In the genomic region with DNA sequence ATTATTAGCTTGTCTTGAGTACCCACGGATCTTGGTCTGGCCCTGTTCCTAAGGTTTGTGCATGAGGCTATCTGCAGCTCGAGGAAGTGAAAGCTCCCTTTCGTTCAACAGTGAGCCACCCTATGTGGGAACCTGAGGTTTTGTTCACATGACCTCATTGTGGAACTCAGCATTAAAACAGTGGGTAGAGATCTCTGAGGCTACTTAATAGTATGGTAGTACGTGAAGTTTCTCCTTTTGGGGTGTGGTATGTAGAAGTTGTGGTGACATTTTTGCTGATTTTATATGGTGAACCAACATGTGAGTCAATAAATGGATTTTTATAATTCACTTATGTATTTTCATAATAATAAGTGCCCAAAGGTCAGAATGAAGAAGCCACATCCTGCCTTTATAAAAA, we compare ENCODE assay signal across 12 cellular contexts.
DNase-seq lines count a peak whose midpoint lies in the region; ATAC-seq and TF ChIP-seq lines count a peak whose summit lies in the region.
"Had no signal": no experiment of that assay in that cellular context is flagged by ENCODE, and none has a peak within 500 bp of the region (broad histone marks: within the 10 kb centered on the region; RNA-seq: fewer than 3 reads in every experiment).

No MANE protein-coding gene starts in this region.

- intact Hi-C loops in Panc1 (cut with micrococcal nuclease; ENCODE audit: unreplicated experiment), result no loop called here

- CTCF ChIA-PET in Panc1 (lab: Charles Lee), result interaction anchor here (0.5 to 1.0 kb wide), 2 partner anchors 94 to 1046 kb away, joined by 3 to 7 read pairs; no protein-coding TSS in a partner anchor

- in situ Hi-C loops in Panc1 (cut with HindIII; ENCODE audit: low pct_unique_long_range_greater_than_20kb, low sequenced_read_pairs), result no loop called here

- BruUV-seq in Panc1 (replicated peaks; lab: Mats Ljungman, UMichigan), result no TSS peak

- H3K36me3 ChIP-seq in Panc1 (ENCODE audit: control insufficient read depth, insufficient read depth, low read length), result no peaks in the 10 kb centered on the region

- H3K27ac ChIP-seq in Panc1 (ENCODE audit: low read length), result peak overlapping the region; percentile 55; the same call in 1 of the 2 replicates
- H3K27ac ChIP-seq: A549 had no signal

- no peak overlapping the region for H3K4me3 Mint-ChIP-seq in stimulated activated memory B cell treated with anti-CD40 and anti-IgM and Interleukin-4, amounts not matched to agents 10 μg/mL and 1 μg/mL and 100 μg/mL, for 72 hours
- H3K4me3 Mint-ChIP-seq: memory B cell had no signal

- H3K27ac Mint-ChIP-seq in stimulated activated memory B cell treated with anti-CD40 and anti-IgM and Interleukin-4, amounts not matched to agents 10 μg/mL and 1 μg/mL and 100 μg/mL, for 72 hours, result no peak overlapping the region
- H3K27ac Mint-ChIP-seq: memory B cell had no signal

- H3K4me1 ChIP-seq in Panc1 (ENCODE audit: control insufficient read depth, insufficient read depth, low read length), result no peaks in the 10 kb centered on the region
- H3K4me1 ChIP-seq: A549 had no signal

- DNase-seq in SIG-M5 treated with dmso at 0.1 percent for 504 hours (lab: John Stamatoyannopoulos, UW; ENCODE audit: unreplicated experiment) (peak; percentile 4), SIG-M5 (lab: John Stamatoyannopoulos, UW) (no peak), Panc1 (ENCODE audit: low read depth, low spot score) (no peak)
- DNase-seq in stimulated activated naive CD4-positive, alpha-beta T cell treated with Interleukin-2 at 50 U/mL for 16 hours (lab: John Stamatoyannopoulos, UW), result no peak
- DNase-seq in NK-92 treated with Interleukin-12 subunit alpha and Interleukin-12 subunit beta, amount 100 ng/mL, for 24 hours (lab: John Stamatoyannopoulos, UW), result no peak
- DNase-seq: effector memory CD4-positive, alpha-beta T cell; NCI-H345 had no signal

- ATAC-seq in HG03097 (IDR thresholded peaks at IDR 0.05; ENCODE audit: low FRiP score, unreplicated experiment), result peak; percentile 86
- ATAC-seq in Panc1, result no peak
- ATAC-seq in stimulated activated memory B cell treated with anti-CD40 and anti-IgM and Interleukin-4, amounts not matched to agents 10 μg/mL and 1 μg/mL and 100 μg/mL, for 72 hours, result peak; percentile 54
- no peak for ATAC-seq in GM19455 (IDR thresholded peaks at IDR 0.05; ENCODE audit: unreplicated experiment)
- ATAC-seq: A549 had no signal

- TF ChIP-seq CTCF in Panc1 (IDR thresholded peaks at IDR 0.05), result no peak

- no peaks in the 10 kb centered on the region for H3K4me1 Mint-ChIP-seq in stimulated activated memory B cell treated with anti-CD40 and anti-IgM and Interleukin-4, amounts not matched to agents 10 μg/mL and 1 μg/mL and 100 μg/mL, for 72 hours
- H3K4me1 Mint-ChIP-seq: memory B cell had no signal

- H3K27me3 Mint-ChIP-seq in stimulated activated memory B cell treated with anti-CD40 and anti-IgM and Interleukin-4, amounts not matched to agents 10 μg/mL and 1 μg/mL and 100 μg/mL, for 72 hours, result no peaks in the 10 kb centered on the region
- H3K27me3 Mint-ChIP-seq: memory B cell had no signal

- no peaks in the 10 kb centered on the region for H3K27me3 ChIP-seq in Panc1 (ENCODE audit: control insufficient read depth, insufficient read depth, low read length)

- no peaks in the 10 kb centered on the region for H3K9me3 Mint-ChIP-seq in stimulated activated memory B cell treated with anti-CD40 and anti-IgM and Interleukin-4, amounts not matched to agents 10 μg/mL and 1 μg/mL and 100 μg/mL, for 72 hours
- H3K9me3 Mint-ChIP-seq: memory B cell had no signal

- no peaks in the 10 kb centered on the region for H3K36me3 Mint-ChIP-seq in stimulated activated memory B cell treated with anti-CD40 and anti-IgM and Interleukin-4, amounts not matched to agents 10 μg/mL and 1 μg/mL and 100 μg/mL, for 72 hours
- H3K36me3 Mint-ChIP-seq: memory B cell had no signal

- H3K9me3 ChIP-seq in Panc1 (ENCODE audit: control insufficient read depth, insufficient read depth, low read depth, low read length), result peaks cover 35% of the 10 kb centered on the region; the same call in 1 of the 2 replicates
- H3K9me3 ChIP-seq: A549 had no signal

- no peak overlapping the region for H3K4me3 ChIP-seq in Panc1 (ENCODE audit: low read depth in 2 of 2, low read length in 2 of 2)
- H3K4me3 ChIP-seq: A549 had no signal

- POLR2A ChIA-PET in Panc1 (lab: Charles Lee), result no interaction called here

Comparison
In these comparisons a context has a peak if more than half of its experiments do, and no peak if none do; other contexts are left out.
1. ATAC-seq: peak in HG03097 (single experiment) and stimulated activated memory B cell treated with anti-CD40 and anti-IgM and Interleukin-4, amounts not matched to agents 10 μg/mL and 1 μg/mL and 100 μg/mL, for 72 hours (single experiment); none in Panc1 (single experiment) and GM19455 (single experiment).